Comparison of ENCODE assay signal across 27 cellular contexts in the genomic region with DNA sequence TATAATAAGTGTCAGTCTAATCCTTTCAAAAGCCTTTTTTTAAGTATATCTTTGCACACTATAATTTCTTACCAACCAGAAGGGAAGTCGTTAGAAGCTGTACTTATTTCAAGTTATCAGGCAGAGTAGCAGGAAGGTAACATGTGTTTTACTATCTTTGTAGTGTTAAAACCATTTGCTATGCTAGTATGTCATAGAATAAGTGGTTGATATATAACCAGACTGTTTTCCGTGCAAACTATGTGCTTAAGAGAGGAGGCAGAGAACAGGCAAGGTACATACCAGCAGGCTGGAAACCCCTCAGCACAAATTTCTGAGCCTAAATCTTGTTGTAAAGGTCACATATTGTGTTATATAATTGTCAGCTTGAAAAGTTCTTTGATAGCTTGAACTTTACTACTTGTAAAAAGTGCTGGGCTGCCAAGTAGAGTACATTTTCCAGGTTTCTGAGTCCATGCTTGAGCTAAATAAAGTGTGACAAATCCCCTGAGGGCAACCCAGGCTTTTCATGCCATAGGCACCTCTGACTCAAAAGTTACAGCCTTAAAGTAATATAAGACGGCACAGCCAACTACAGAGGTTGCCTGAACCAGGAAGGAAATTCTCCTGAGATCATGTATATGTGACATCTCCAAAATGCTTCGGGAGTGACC.
DNase-seq lines count a peak whose midpoint lies in the region; ATAC-seq and TF ChIP-seq lines count a peak whose summit lies in the region.
"Had no signal": no experiment of that assay in that cellular context is flagged by ENCODE, and none has a peak within 500 bp of the region (broad histone marks: within the 10 kb centered on the region; RNA-seq: fewer than 3 reads in every experiment).

No MANE protein-coding gene starts in this region.

- H3K9me3 ChIP-seq in MG63 (no peaks in the 10 kb centered on the region), mammary epithelial cell (replicated peaks; ENCODE audit: insufficient read depth, low read length) (no peaks in the 10 kb centered on the region)
- H3K9me3 ChIP-seq: esophagus squamous epithelium had no signal

- TF ChIP-seq CTCF in BJ (IDR thresholded peaks at IDR 0.05; ENCODE audit: insufficient read depth, low read depth, low read length), result no peak
- no peak for TF ChIP-seq CTCF in mammary epithelial cell (conservative IDR thresholded peaks at IDR 0.05 in 1 of 2, IDR thresholded peaks at IDR 0.05 in 1 of 2; ENCODE audit: extremely low read depth in 1 of 2, insufficient read depth in 1 of 2, low read depth in 1 of 2, low read length in 2 of 2)

- peak overlapping the region; percentile 26 for H2AFZ ChIP-seq in mammary epithelial cell (ENCODE audit: low read depth, low read length)

- H3K79me2 ChIP-seq in mammary epithelial cell (ENCODE audit: insufficient read depth, low read length), result no peaks in the 10 kb centered on the region

- no peak for ATAC-seq in activated naive CD4-positive, alpha-beta T cell treated with anti-CD3 and anti-CD28 coated beads, Interleukin-2, amount 50 U/mL, for 72 hours
- ATAC-seq: activated CD8-positive, alpha-beta T cell treated with anti-CD3 and anti-CD28 coated beads for 36 hours; activated naive CD8-positive, alpha-beta T cell treated with anti-CD3 and anti-CD28 coated beads, Interleukin-2, amount 50 U/mL, for 24 hours; activated T-cell treated with anti-CD3 and anti-CD28 coated beads, Interleukin-2, amount 50 U/mL, for 4 hours; right cardiac atrium; stimulated activated naive CD8-positive, alpha-beta T cell treated with anti-CD3 and anti-CD28 coated beads, Interleukin-15, Interleukin-2, amounts not matched to agents 100 U/mL and 50 U/mL, for 24 hours; T-helper 17 cell; WTC11 had no signal

- POLR2A ChIA-PET in BJ (lab: Charles Lee), result no interaction called here

- H3K4me3 ChIP-seq in BJ (ENCODE audit: low read depth, low read length) (no peak overlapping the region), MG63 (no peak overlapping the region), mammary epithelial cell (replicated peaks in 1 of 3; ENCODE audit: insufficient read depth in 1 of 3, low read depth in 2 of 3, low read length in 3 of 3) (no peak overlapping the region)
- H3K4me3 ChIP-seq: cardiac muscle cell, esophagus squamous epithelium had no signal

- no peak overlapping the region for H3K9ac ChIP-seq in mammary epithelial cell (ENCODE audit: insufficient read depth, low read length)

- H3K36me3 ChIP-seq in BJ (ENCODE audit: control insufficient read depth, insufficient read depth, low read length), result no peaks in the 10 kb centered on the region
- no peaks in the 10 kb centered on the region for H3K36me3 ChIP-seq in MG63
- no peaks in the 10 kb centered on the region for H3K36me3 ChIP-seq in mammary epithelial cell (ENCODE audit: insufficient read depth, low read length)
- H3K36me3 ChIP-seq: cardiac muscle cell, esophagus squamous epithelium had no signal

- in situ Hi-C loops in mammary epithelial cell (cut with MboI; ENCODE audit: low sequenced_read_pairs in 2 of 2), result no loop called here

- WGBS in mammary epithelial cell (ENCODE audit: low coverage, missing lambda C conversion rate), result 54% methylated on average over 4 of the region's 4 CpGs

- dilution Hi-C loops in mammary epithelial cell (cut with HindIII; ENCODE audit: low sequenced_read_pairs), result no loop called here

- intact Hi-C loops in mammary epithelial cell (cut with micrococcal nuclease), result no loop called here

- no peaks in the 10 kb centered on the region for H3K27me3 ChIP-seq in BJ (ENCODE audit: control insufficient read depth, insufficient read depth, low read length)
- no peaks in the 10 kb centered on the region for H3K27me3 ChIP-seq in MG63
- no peaks in the 10 kb centered on the region for H3K27me3 ChIP-seq in mammary epithelial cell (ENCODE audit: insufficient read depth, low read length)
- H3K27me3 ChIP-seq: cardiac muscle cell, esophagus squamous epithelium had no signal

- peaks cover 8 to 22% of the 10 kb centered on the region in 2 donors for H3K9me3 Mint-ChIP-seq in activated naive CD4-positive, alpha-beta T cell treated with anti-CD3 and anti-CD28 coated beads, Interleukin-2, amount 50 U/mL, for 72 hours
- H3K9me3 Mint-ChIP-seq: activated CD8-positive, alpha-beta T cell treated with anti-CD3 and anti-CD28 coated beads for 36 hours; activated naive CD8-positive, alpha-beta T cell treated with anti-CD3 and anti-CD28 coated beads, Interleukin-2, amount 50 U/mL, for 24 hours; neural crest cell; type B pancreatic cell had no signal

- CTCF ChIA-PET in BJ (lab: Yijun Ruan, JAX), result interaction anchor here (0.9 kb wide), 1 partner anchor 27 kb away, joined by 4 read pairs; no protein-coding TSS in a partner anchor
- CTCF ChIA-PET in mammary epithelial cell (lab: Charles Lee; ENCODE audit: low non-redundant PET), result interaction anchor here (0.5 kb wide), 1 partner anchor 1271 kb away, joined by 3 read pairs; no protein-coding TSS in a partner anchor

- H3K27ac ChIP-seq in mammary epithelial cell (ENCODE audit: insufficient read depth, low read depth, low read length), result no peak overlapping the region
- H3K27ac ChIP-seq: cardiac muscle cell, esophagus squamous epithelium had no signal

- H3K36me3 Mint-ChIP-seq in activated naive CD4-positive, alpha-beta T cell treated with anti-CD3 and anti-CD28 coated beads, Interleukin-2, amount 50 U/mL, for 72 hours, result no peaks in the 10 kb centered on the region
- H3K36me3 Mint-ChIP-seq: CD4-positive, alpha-beta memory T cell; IgD-negative memory B cell; type B pancreatic cell; WTC11 had no signal

- BruUV-seq in mammary epithelial cell (replicated peaks; lab: Mats Ljungman, UMichigan), result no TSS peak

- DNase-seq in BJ (ENCODE audit: low read depth) (peak; percentile 38), MG63 (peak; percentile 18), mammary epithelial cell (peak; percentile 33), left kidney (ENCODE audit: low read depth, low spot score) (peak; percentile 24), COLO829 (ENCODE audit: low spot score) (no peak), NCI-H1417 (lab: John Stamatoyannopoulos, UW) (no peak)
- no peak for DNase-seq in activated naive CD4-positive, alpha-beta T cell treated with anti-CD3 and anti-CD28 coated beads, Interleukin-2, amount 50 U/mL, for 16 hours
- DNase-seq in activated naive CD4-positive, alpha-beta T cell treated with anti-CD3 and anti-CD28 coated beads, Interleukin-2, amount 50 U/mL, for 72 hours (ENCODE audit: low spot score in 2 of 2), result no peak
- DNase-seq: activated CD8-positive, alpha-beta T cell treated with anti-CD3 and anti-CD28 coated beads for 36 hours; activated naive CD8-positive, alpha-beta T cell treated with anti-CD3 and anti-CD28 coated beads, Interleukin-2, amount 50 U/mL, for 24 hours; activated T-cell treated with anti-CD3 and anti-CD28 coated beads, Interleukin-2, amount 50 U/mL, for 4 hours; CD4-positive, alpha-beta memory T cell; DMS53; effector CD4-positive, alpha-beta T cell; esophagus squamous epithelium; kidney; NCI-H1930; NCI-H510A treated with DMSO at 0.1 percent for 48 hours; right cardiac atrium; SHP77 treated with DMSO at 0.1 percent for 48 hours; stimulated activated naive CD8-positive, alpha-beta T cell treated with anti-CD3 and anti-CD28 coated beads, Interleukin-15, Interleukin-2, amounts not matched to agents 100 U/mL and 50 U/mL, for 24 hours; T-helper 17 cell had no signal

- no peaks in the 10 kb centered on the region for H3K4me1 ChIP-seq in mammary epithelial cell (ENCODE audit: insufficient read depth, low read length)
- H3K4me1 ChIP-seq: esophagus squamous epithelium had no signal

- H3K4me2 ChIP-seq in mammary epithelial cell (ENCODE audit: insufficient read depth, low read depth, low read length), result no peak overlapping the region

- H4K20me1 ChIP-seq in mammary epithelial cell (ENCODE audit: insufficient read depth, low read length), result no peaks in the 10 kb centered on the region

- no peak overlapping the region for H3K27ac Mint-ChIP-seq in activated naive CD4-positive, alpha-beta T cell treated with anti-CD3 and anti-CD28 coated beads, Interleukin-2, amount 50 U/mL, for 72 hours
- H3K27ac Mint-ChIP-seq: activated CD8-positive, alpha-beta T cell treated with anti-CD3 and anti-CD28 coated beads for 36 hours; activated naive CD8-positive, alpha-beta T cell treated with anti-CD3 and anti-CD28 coated beads, Interleukin-2, amount 50 U/mL, for 24 hours; CD4-positive, alpha-beta memory T cell; IgD-negative memory B cell; T-helper 17 cell; type B pancreatic cell; WTC11 had no signal

Comparison
In these comparisons a context has a peak if more than half of its experiments do, and no peak if none do; other contexts are left out.
1. DNase-seq: peak in BJ (single experiment), MG63 (single experiment), mammary epithelial cell (single experiment) and left kidney (single experiment); none in COLO829 (single experiment), activated naive CD4-positive, alpha-beta T cell treated with anti-CD3 and anti-CD28 coated beads, Interleukin-2, amount 50 U/mL, for 16 hours (single experiment), NCI-H1417 (0 of 3) and activated naive CD4-positive, alpha-beta T cell treated with anti-CD3 and anti-CD28 coated beads, Interleukin-2, amount 50 U/mL, for 72 hours (0 of 2).